Comparison of ENCODE assay signal across 8 cellular contexts in the genomic region with DNA sequence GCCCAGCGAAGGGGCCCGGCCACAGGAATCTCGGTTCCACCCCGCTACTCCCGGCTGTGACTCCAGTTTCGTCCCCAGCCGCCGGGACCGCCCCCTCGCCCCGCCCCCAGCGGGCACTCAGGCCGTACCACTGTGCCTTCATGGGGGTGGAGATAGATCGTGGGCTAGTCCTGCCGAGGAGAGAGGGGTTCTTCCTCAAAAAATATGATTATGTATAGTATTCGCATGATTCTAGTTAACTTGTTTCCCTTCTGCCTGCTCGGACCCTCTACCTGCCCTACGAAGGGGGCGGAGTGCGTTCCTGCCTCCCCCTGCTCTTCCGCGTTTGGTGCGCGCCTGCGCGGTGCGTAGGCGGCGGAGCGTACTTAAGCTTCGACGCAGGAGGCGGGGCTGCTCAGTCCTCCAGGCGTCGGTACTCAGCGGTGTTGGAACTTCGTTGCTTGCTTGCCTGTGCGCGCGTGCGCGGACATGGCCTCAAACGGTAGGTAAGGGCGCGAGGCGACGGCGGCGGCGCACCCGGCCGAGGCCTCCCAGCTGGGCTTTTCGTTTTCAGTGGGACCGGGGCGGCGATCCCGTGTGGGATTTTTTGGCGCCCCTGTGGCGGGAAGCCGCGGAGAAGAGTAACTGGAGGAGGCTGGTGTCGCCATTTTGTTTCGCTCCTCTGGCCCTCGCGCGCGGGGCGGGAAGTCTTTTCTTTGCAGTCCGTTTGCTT. TPM values are rescaled to one million over a fixed set of nuclear protein-coding genes. Genes with fewer than 3 reads are reported as not detected.
DNase-seq lines count a peak whose midpoint lies in the region; ATAC-seq and TF ChIP-seq lines count a peak whose summit lies in the region.

Gene FUS (plus strand): TSS at position 393 of the 712 bp plus-strand sequence. CDS start 76 bp downstream, at position 469.

- peak; percentile 100 for TF ChIP-seq POLR2A in GM18505 (IDR thresholded peaks at IDR 0.05; ENCODE audit: borderline replicate concordance, extremely low read depth, insufficient read depth, insufficient read length)
- TF ChIP-seq POLR2A in vagina (IDR thresholded peaks at IDR 0.05): peak in 1 of 2 donors; percentile 98

- peak; percentile 88 to 96 for DNase-seq in NCI-H1930 (lab: John Stamatoyannopoulos, UW)
- peak; percentile 91 for DNase-seq in T-helper 2 cell treated with Interferon-gamma antibody and Interleukin-4, amounts not matched to agents 5 μg/mL and 100 μg/mL, for 36 hours (ENCODE audit: low spot score)
- peak; percentile 44 to 94 for DNase-seq in ascending aorta (ENCODE audit: low spot score in 2 of 2)
- DNase-seq in right cardiac atrium: peak; percentile 91 to 96 (median 96)
- DNase-seq in vagina (ENCODE audit: extremely low spot score in 2 of 2): peak; percentile 94 to 97

- H3K27me3 Mint-ChIP-seq in T-helper 2 cell treated with Interferon-gamma antibody and Interleukin-4, amounts not matched to agents 5 μg/mL and 100 μg/mL, for 36 hours (ENCODE audit: low read depth): peaks cover 2% of the 10 kb centered on the region

- peak within 1 kb of the TSS; percentile 98 for H3K27ac Mint-ChIP-seq in T-helper 2 cell treated with Interferon-gamma antibody and Interleukin-4, amounts not matched to agents 5 μg/mL and 100 μg/mL, for 36 hours

- TF ChIP-seq CTCF in ascending aorta (IDR thresholded peaks at IDR 0.05) (peak in 1 of 3 experiments; percentile 3), vagina (IDR thresholded peaks at IDR 0.05) (peak in 1 of 3 experiments; percentile 19)

- peak within 1 kb of the TSS; percentile 98 to 99 for H3K27ac ChIP-seq in ascending aorta
- H3K27ac ChIP-seq in right cardiac atrium (ENCODE audit: low read length): peak within 1 kb of the TSS; percentile 86
- peak within 1 kb of the TSS; percentile 99 for H3K27ac ChIP-seq in rectal smooth muscle tissue (ENCODE audit: low read depth, low read length)
- H3K27ac ChIP-seq in vagina: peak within 1 kb of the TSS; percentile 100

- ATAC-seq in GM18505 (IDR thresholded peaks at IDR 0.05; ENCODE audit: unreplicated experiment) (peak; percentile 60), HG02938 (IDR thresholded peaks at IDR 0.05; ENCODE audit: unreplicated experiment) (peak; percentile 48), right cardiac atrium (peak; percentile 87 to 91)

- under 1% methylated on average over 69 of the region's 69 CpGs for WGBS in right cardiac atrium

- no peaks in the 10 kb centered on the region for H3K27me3 ChIP-seq in ascending aorta
- no peaks in the 10 kb centered on the region for H3K27me3 ChIP-seq in right cardiac atrium (ENCODE audit: control insufficient read depth, insufficient read depth)
- H3K27me3 ChIP-seq in rectal smooth muscle tissue (ENCODE audit: control insufficient read depth, insufficient read depth, low read length): no peaks in the 10 kb centered on the region
- no peaks in the 10 kb centered on the region for H3K27me3 ChIP-seq in vagina

- peaks cover 25 to 27% of the 10 kb centered on the region in 2 donors for H3K36me3 ChIP-seq in ascending aorta
- peaks cover 13% of the 10 kb centered on the region for H3K36me3 ChIP-seq in rectal smooth muscle tissue (ENCODE audit: control insufficient read depth, insufficient read depth, low read length)
- peaks cover 0 to 27% of the 10 kb centered on the region in 2 donors for H3K36me3 ChIP-seq in vagina

- H3K4me1 Mint-ChIP-seq in T-helper 2 cell treated with Interferon-gamma antibody and Interleukin-4, amounts not matched to agents 5 μg/mL and 100 μg/mL, for 36 hours (ENCODE audit: low read depth): peaks cover 46% of the 10 kb centered on the region

- intact Hi-C loops in ascending aorta (cut with DNase I) (loop anchor here (1.0 to 5.0 kb wide), 9 partner anchors 38 to 692 kb away; partner anchors contain the start of genes ARMC5, BCKDK, RUSF1 and VKORC1), right cardiac atrium (cut with DNase I) (no loop called here), vagina (cut with DNase I) (loop anchor here (2.0 to 10.0 kb wide), 2 partner anchors 37 to 265 kb away; partner anchors contain the start of gene ZNF843)

- H3K9me3 Mint-ChIP-seq in T-helper 2 cell treated with Interferon-gamma antibody and Interleukin-4, amounts not matched to agents 5 μg/mL and 100 μg/mL, for 36 hours: no peaks in the 10 kb centered on the region

- peaks cover 45% of the 10 kb centered on the region for H3K36me3 Mint-ChIP-seq in T-helper 2 cell treated with Interferon-gamma antibody and Interleukin-4, amounts not matched to agents 5 μg/mL and 100 μg/mL, for 36 hours (ENCODE audit: low read depth)

- H3K9ac ChIP-seq in rectal smooth muscle tissue (ENCODE audit: low read length): peak within 1 kb of the TSS; percentile 89

- no peaks in the 10 kb centered on the region for H3K9me3 ChIP-seq in ascending aorta
- no peaks in the 10 kb centered on the region for H3K9me3 ChIP-seq in right cardiac atrium (ENCODE audit: control insufficient read depth, low read length)
- H3K9me3 ChIP-seq in vagina: no peaks in the 10 kb centered on the region

- H3K4me1 ChIP-seq in ascending aorta (peaks cover 5 to 35% of the 10 kb centered on the region in 2 donors), right cardiac atrium (ENCODE audit: control insufficient read depth, insufficient read depth, low read length) (peaks cover 8% of the 10 kb centered on the region), rectal smooth muscle tissue (ENCODE audit: control insufficient read depth, insufficient read depth, low read length) (peaks cover 18% of the 10 kb centered on the region), vagina (peaks cover 44% of the 10 kb centered on the region)

- peak within 1 kb of the TSS; percentile 96 for H3K4me3 Mint-ChIP-seq in T-helper 2 cell treated with Interferon-gamma antibody and Interleukin-4, amounts not matched to agents 5 μg/mL and 100 μg/mL, for 36 hours

- H3K4me3 ChIP-seq in ascending aorta: peak within 1 kb of the TSS; percentile 92 to 97
- H3K4me3 ChIP-seq in right cardiac atrium (ENCODE audit: low read length): peak within 1 kb of the TSS; percentile 63
- H3K4me3 ChIP-seq in rectal smooth muscle tissue (ENCODE audit: low read length): peak within 1 kb of the TSS; percentile 93
- peak within 1 kb of the TSS; percentile 73 to 99 for H3K4me3 ChIP-seq in vagina

RNA-seq across cellular contexts. Expression of gene FUS, which starts in this region (rescaled TPM):
- total RNA-seq in ascending aorta (166 TPM), right cardiac atrium (100 to 1,000 TPM; 112 to 172 (median 138) TPM), vagina (74.2 TPM)
- 153 TPM for polyA plus RNA-seq in right cardiac atrium

Comparison
In these comparisons a context has a peak if more than half of its experiments do, and no peak if none do; other contexts are left out.
1. Peak in every context shown above with its lines: DNase-seq, ATAC-seq, H3K4me3 ChIP-seq and H3K27ac ChIP-seq.
2. intact Hi-C loops: an anchor here in ascending aorta (1.0 to 5.0 kb wide) and vagina (2.0 to 10.0 kb wide); none called in right cardiac atrium.